Comparison of ENCODE assay signal across 8 cellular contexts in the genomic region with DNA sequence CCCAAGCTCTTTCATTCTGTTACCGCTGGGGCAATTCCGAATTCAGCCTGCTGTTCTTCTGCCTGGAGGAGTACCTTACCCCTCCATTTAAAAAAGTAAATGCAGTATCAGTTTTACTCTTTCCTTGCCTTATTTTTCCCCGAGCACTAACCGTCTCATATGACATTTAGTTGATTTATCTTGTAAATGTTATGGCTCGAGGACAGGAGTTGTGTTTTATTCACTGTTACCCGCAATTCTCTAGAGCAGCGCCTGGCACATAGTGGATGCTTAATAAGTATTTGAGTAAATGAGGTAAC. TPM values are rescaled to one million over a fixed set of nuclear protein-coding genes. Genes with fewer than 3 reads are reported as not detected.
DNase-seq lines count a peak whose midpoint lies in the region; ATAC-seq and TF ChIP-seq lines count a peak whose summit lies in the region.

No MANE protein-coding gene starts in this region.

- peak overlapping the region; percentile 69 for H2AFZ ChIP-seq in hepatocyte

- no peaks in the 10 kb centered on the region for H3K9me2 ChIP-seq in hepatocyte (replicated peaks; ENCODE audit: insufficient read depth)

- TF ChIP-seq CTCF in AG10803 (conservative IDR thresholded peaks at IDR 0.05; ENCODE audit: low read length) = peak; percentile 26; the same call in 1 of the 2 replicates
- TF ChIP-seq CTCF in hepatocyte (IDR thresholded peaks at IDR 0.05; ENCODE audit: poor library complexity) = peak; percentile 5
- peak; percentile 23 to 39 for TF ChIP-seq CTCF in tibial artery (IDR thresholded peaks at IDR 0.05)

- peak; percentile 2 for ATAC-seq in GM21529 (IDR thresholded peaks at IDR 0.05; ENCODE audit: unreplicated experiment)

- WGBS in hepatocyte (ENCODE audit: low lambda C conversion rate, missing lambda C conversion rate) = 10% methylated on average over 7 of the region's 7 CpGs

- intact Hi-C loops in tibial artery (cut with DNase I; ENCODE audit: low total_unique reads) = loop anchor here (5.0 kb wide), 2 partner anchors 34 to 676 kb away; a partner anchor contains a TSS

- H3K27ac ChIP-seq in hepatocyte (no peak overlapping the region), tibial artery (peak overlapping the region; percentile 89 to 91)

- no peaks in the 10 kb centered on the region for H3K36me3 ChIP-seq in hepatocyte (replicated peaks; ENCODE audit: insufficient read depth, low read depth)
- no peaks in the 10 kb centered on the region for H3K36me3 ChIP-seq in tibial artery

- peak overlapping the region; percentile 80 for H3K4me3 ChIP-seq in AG10803 (ENCODE audit: low read length)
- peak overlapping the region; percentile 21 for H3K4me3 ChIP-seq in hepatocyte
- H3K4me3 ChIP-seq in tibial artery = peak overlapping the region; percentile 86 to 89

- no peaks in the 10 kb centered on the region for H3K9me3 ChIP-seq in hepatocyte (ENCODE audit: low read depth)
- no peaks in the 10 kb centered on the region for H3K9me3 ChIP-seq in tibial artery

- DNase-seq in AG10803 (ENCODE audit: low read depth) (no peak), hepatocyte (ENCODE audit: low spot score) (no peak), tibial artery (no peak), UCSD-AML1 (lab: John Stamatoyannopoulos, UW; ENCODE audit: unreplicated experiment) (no peak), COR-L47 (lab: John Stamatoyannopoulos, UW) (no peak), erythroblast (lab: John Stamatoyannopoulos, UW) (no peak)

- peaks cover 4% of the 10 kb centered on the region for H3K4me1 ChIP-seq in hepatocyte (ENCODE audit: insufficient read depth)
- peaks cover 0 to 18% (median 12%) of the 10 kb centered on the region in 4 donors for H3K4me1 ChIP-seq in tibial artery

- peak overlapping the region; percentile 79 for H3K4me2 ChIP-seq in hepatocyte

- H3K27me3 ChIP-seq in hepatocyte (no peaks in the 10 kb centered on the region), tibial artery (no peaks in the 10 kb centered on the region)

- peaks cover 42% of the 10 kb centered on the region for H3K79me2 ChIP-seq in hepatocyte

- peaks cover 4% of the 10 kb centered on the region for H4K20me1 ChIP-seq in hepatocyte (ENCODE audit: insufficient read depth, poor library complexity, severe bottlenecking)

- TF ChIP-seq POLR2A in Raji (IDR thresholded peaks at IDR 0.05; ENCODE audit: insufficient read depth, low read depth, low read length) (peak; percentile 59; the same call in 1 of the 2 replicates), erythroblast (IDR thresholded peaks at IDR 0.05; ENCODE audit: low read length) (no peak)

RNA-seq across cellular contexts. Expression of a gene that starts 0.4 kb away (rescaled TPM):
- 19.7 and 21.4 TPM in 2 replicates for total RNA-seq in hepatocyte
- polyA plus RNA-seq in hepatocyte = 13.4 and 13.6 TPM in 2 replicates

RNA-seq across cellular contexts. Expression of a gene that starts 37.2 kb away (rescaled TPM):
- 37.2 and 40.6 TPM in 2 replicates for total RNA-seq in hepatocyte
- 21.6 and 22.6 TPM in 2 replicates for polyA plus RNA-seq in hepatocyte

Comparison
In these comparisons a context has a peak if more than half of its experiments do, and no peak if none do; other contexts are left out.
1. H3K4me3 ChIP-seq: peak in every context shown above with its lines; median percentile 88 in tibial artery; 80 in AG10803; 21 in hepatocyte.